Comparison of ENCODE assay signal across 8 cellular contexts in genomic region chr16:30645727-30646126, GRCh38.
"Had no signal": no experiment of that assay in that cellular context is flagged by ENCODE, and none has a peak within 500 bp of the region (broad histone marks: within the 10 kb centered on the region; RNA-seq: fewer than 3 reads in every experiment).

No MANE protein-coding gene starts in this region.

- H3K27ac ChIP-seq: GM23248 had no signal

- H3K9me3 Mint-ChIP-seq: H9, IgD-negative memory B cell had no signal

- H3K9ac ChIP-seq: GM23248 had no signal

- H2AFZ ChIP-seq: GM23248 had no signal

- H3K4me3 Mint-ChIP-seq: H9, IgD-negative memory B cell had no signal

- H3K4me3 ChIP-seq: GM23248 had no signal

- H3K27me3 Mint-ChIP-seq: IgD-negative memory B cell had no signal

- FAIRE-seq: H54, HTR-8/SVneo had no signal

- DNase-seq: GM23248, GOT3, H9, HCEC 1CT, KBM-7 had no signal
